Comparison of ENCODE assay signal across 8 cellular contexts in the genomic region with DNA sequence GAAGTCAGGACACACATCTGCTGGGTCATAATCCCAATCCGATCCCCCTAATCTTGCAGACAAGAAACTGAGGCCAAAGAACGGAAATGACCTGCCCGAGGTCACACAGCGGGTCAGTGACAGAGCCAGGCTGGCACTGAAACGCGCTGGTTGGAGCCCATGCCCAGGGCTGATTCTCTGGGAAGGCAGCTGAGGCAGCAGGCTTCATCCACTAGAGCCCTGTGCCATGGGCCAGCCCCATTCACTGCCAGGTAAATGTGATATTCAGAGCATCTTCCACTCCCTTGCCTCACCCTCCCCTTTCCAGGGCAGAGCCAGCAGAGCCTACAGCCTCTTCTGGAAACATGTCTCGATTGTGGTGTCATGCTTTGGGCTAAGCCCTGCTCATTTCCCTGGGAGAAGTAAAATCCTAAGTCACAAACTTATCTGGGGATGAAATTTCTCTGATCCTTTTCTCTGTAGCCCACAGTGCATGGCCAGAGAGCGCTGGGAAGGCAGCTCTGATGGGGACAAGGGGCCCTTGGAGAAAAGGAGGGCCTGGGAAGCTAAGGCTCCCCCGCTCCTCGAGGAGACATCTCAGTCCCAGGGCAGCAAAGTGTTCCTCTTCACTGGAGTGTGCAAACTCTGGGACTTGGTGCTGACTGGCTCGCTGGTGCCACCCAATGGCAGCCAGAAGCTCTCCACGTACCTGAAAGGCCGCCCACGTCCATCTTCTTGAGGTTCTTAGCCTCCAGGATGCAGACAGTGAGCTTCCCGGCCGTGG.
DNase-seq lines count a peak whose midpoint lies in the region; ATAC-seq, FAIRE-seq and TF ChIP-seq lines count a peak whose summit lies in the region.

No MANE protein-coding gene starts in this region.

- intact Hi-C loops in posterior cingulate gyrus (cut with DNase I): no loop called here

- no peak for DNase-seq in BJ (ENCODE audit: low read depth)
- peak; percentile 58 for DNase-seq in GM19239 (ENCODE audit: insufficient read length, low spot score)
- peak; percentile 55 for DNase-seq in NCI-H2107 treated with DMSO at 0.1 percent for 48 hours (lab: John Stamatoyannopoulos, UW; ENCODE audit: unreplicated experiment)
- DNase-seq in activated CD4-positive, alpha-beta T cell treated with anti-CD3 and anti-CD28 coated beads, Interleukin-2, amount 50 U/mL, for 48 hours: peak; percentile 41 to 51
- peak in 9 of 10 donors; percentile 40 to 96 (median 64) for DNase-seq in posterior cingulate gyrus
- DNase-seq in effector CD8-positive, alpha-beta T cell (lab: John Stamatoyannopoulos, UW): no peak

- peak; percentile 4 for FAIRE-seq in GM19239 (lab: Jason Lieb, UNC)

- TF ChIP-seq EP300 in gastroesophageal sphincter (IDR thresholded peaks at IDR 0.05): no peak

- peak; percentile 90 for ATAC-seq in gastroesophageal sphincter
- ATAC-seq in GM21723 (IDR thresholded peaks at IDR 0.05; ENCODE audit: unreplicated experiment): no peak

- H3K36me3 ChIP-seq in BJ (ENCODE audit: control insufficient read depth, insufficient read depth, low read length) (no peaks in the 10 kb centered on the region), gastroesophageal sphincter (peaks cover 0 to 44% of the 10 kb centered on the region in 2 donors)

- no peak for TF ChIP-seq POLR2A in gastroesophageal sphincter (IDR thresholded peaks at IDR 0.05)

- 0 to 50% methylated on average over 2 to 4 of the region's 16 CpGs for WGBS in gastroesophageal sphincter (ENCODE audit: low coverage in 1 of 2), 2 donors

- H3K4me1 ChIP-seq in gastroesophageal sphincter: peaks cover 0 to 10% (median 6%) of the 10 kb centered on the region in 3 donors

- peak; percentile 93 for TF ChIP-seq CTCF in BJ (IDR thresholded peaks at IDR 0.05; ENCODE audit: insufficient read depth, low read depth, low read length)
- TF ChIP-seq CTCF in gastroesophageal sphincter (IDR thresholded peaks at IDR 0.05): peak in 3 of 4 experiments; percentile 82 to 91 (median 89)

- H3K27me3 ChIP-seq in BJ (ENCODE audit: control insufficient read depth, insufficient read depth, low read length) (no peaks in the 10 kb centered on the region), gastroesophageal sphincter (no peaks in the 10 kb centered on the region)

- POLR2A ChIA-PET in BJ (lab: Charles Lee): no interaction called here

- no peak overlapping the region for H3K4me3 ChIP-seq in BJ (ENCODE audit: low read depth, low read length)
- no peak overlapping the region for H3K4me3 ChIP-seq in gastroesophageal sphincter

- H3K9me3 ChIP-seq in gastroesophageal sphincter: no peaks in the 10 kb centered on the region

- CTCF ChIA-PET in BJ (lab: Yijun Ruan, JAX): interaction anchor here (0.6 to 4.3 kb wide), 27 partner anchors 8 to 262 kb away, joined by 3 to 33 read pairs (median 4); no protein-coding TSS in a partner anchor

- peak overlapping the region in 3 of 4 donors; percentile 51 to 66 (median 65) for H3K27ac ChIP-seq in gastroesophageal sphincter

Comparison
In these comparisons a context has a peak if more than half of its experiments do, and no peak if none do; other contexts are left out.
1. DNase-seq: peak in GM19239 (single experiment), NCI-H2107 treated with DMSO at 0.1 percent for 48 hours (single experiment), activated CD4-positive, alpha-beta T cell treated with anti-CD3 and anti-CD28 coated beads, Interleukin-2, amount 50 U/mL, for 48 hours (2 of 2) and posterior cingulate gyrus (9 of 10); none in BJ (single experiment) and effector CD8-positive, alpha-beta T cell (single experiment).